ENCODE assay signal across 9 cellular contexts in genomic region chr3:197541756-197542539, GRCh38. TPM values are rescaled to one million over a fixed set of nuclear protein-coding genes. Genes with fewer than 3 reads are reported as not detected.
DNase-seq lines count a peak whose midpoint lies in the region; ATAC-seq and TF ChIP-seq lines count a peak whose summit lies in the region.
"Had no signal": no experiment of that assay in that cellular context is flagged by ENCODE, and none has a peak within 500 bp of the region (broad histone marks: within the 10 kb centered on the region; RNA-seq: fewer than 3 reads in every experiment).

No MANE protein-coding gene starts in this region.

- H2BK120ac ChIP-seq in mesenchymal stem cell (ENCODE audit: low read depth, low read length) = no peak overlapping the region

- WGBS in mesenchymal stem cell = 49% methylated on average over 13 of the region's 13 CpGs

- peaks cover 12% of the 10 kb centered on the region for H3K79me1 ChIP-seq in mesenchymal stem cell (replicated peaks; ENCODE audit: low read length, poor library complexity, severe bottlenecking)

- no peak overlapping the region for H3K4me2 ChIP-seq in mesenchymal stem cell (ENCODE audit: low read length, poor library complexity, severe bottlenecking)

- no peak overlapping the region for H3K23ac ChIP-seq in mesenchymal stem cell (ENCODE audit: low read length in 2 of 2)

- no peak overlapping the region for H3K4ac ChIP-seq in mesenchymal stem cell (ENCODE audit: low read depth in 1 of 2, low read length in 2 of 2)

- H3K4me1 ChIP-seq in mesenchymal stem cell (ENCODE audit: control insufficient read depth, insufficient read depth, low read depth, low read length) = peaks cover 8% of the 10 kb centered on the region

- H2AK5ac ChIP-seq in mesenchymal stem cell (ENCODE audit: low read length, severe bottlenecking) = no peak overlapping the region

- no peak overlapping the region for H2AFZ ChIP-seq in mesenchymal stem cell (ENCODE audit: low read depth, low read length)

- H3K18ac ChIP-seq in mesenchymal stem cell (ENCODE audit: low read depth in 1 of 2, low read length in 2 of 2) = no peak overlapping the region

- DNase-seq in AG10803 (ENCODE audit: low read depth) (peak; percentile 72), NCI-H2171 treated with DMSO at 0.1 percent for 48 hours (lab: John Stamatoyannopoulos, UW) (peak; percentile 69), epithelial cell of proximal tubule (ENCODE audit: low read depth) (no peak), mesenchymal stem cell (peak; percentile 75), NCI-H2227 (lab: John Stamatoyannopoulos, UW; ENCODE audit: unreplicated experiment) (no peak), NCI-H345 (lab: John Stamatoyannopoulos, UW) (no peak)

- H4K91ac ChIP-seq in mesenchymal stem cell (ENCODE audit: low read length) = no peak overlapping the region

- H3K9me3 ChIP-seq in mesenchymal stem cell (ENCODE audit: control insufficient read depth, low read length) = no peaks in the 10 kb centered on the region
- H3K9me3 ChIP-seq: thoracic aorta had no signal

- no peak overlapping the region for H3K27ac ChIP-seq in mesenchymal stem cell (ENCODE audit: low read length, poor library complexity, severe bottlenecking)
- H3K27ac ChIP-seq: thoracic aorta had no signal

- no peak overlapping the region for H2BK5ac ChIP-seq in mesenchymal stem cell (ENCODE audit: low read depth, low read length, poor library complexity, severe bottlenecking)

- ATAC-seq in HG03159 (IDR thresholded peaks at IDR 0.05; ENCODE audit: unreplicated experiment) = no peak
- ATAC-seq in HG03378 (IDR thresholded peaks at IDR 0.05; ENCODE audit: unreplicated experiment) = no peak

- H2BK15ac ChIP-seq in mesenchymal stem cell (ENCODE audit: low read depth, poor library complexity, severe bottlenecking) = no peak overlapping the region

- no peak overlapping the region for H3K14ac ChIP-seq in mesenchymal stem cell (ENCODE audit: low read length in 2 of 2)

- H3K9ac ChIP-seq in mesenchymal stem cell (ENCODE audit: low read length) = no peak overlapping the region

- H4K8ac ChIP-seq in mesenchymal stem cell (ENCODE audit: low read length) = no peak overlapping the region

- no peak for TF ChIP-seq CTCF in AG10803 (conservative IDR thresholded peaks at IDR 0.05; ENCODE audit: low read length)
- no peak for TF ChIP-seq CTCF in epithelial cell of proximal tubule (conservative IDR thresholded peaks at IDR 0.05; ENCODE audit: low read depth, low read length)

- peaks cover 0 to 8% of the 10 kb centered on the region in 2 experiments for H3K36me3 ChIP-seq in mesenchymal stem cell (ENCODE audit: control insufficient read depth in 1 of 2, insufficient read depth in 2 of 2, low read depth in 1 of 2, low read length in 2 of 2)
- H3K36me3 ChIP-seq: thoracic aorta had no signal

- no peaks in the 10 kb centered on the region for H3K27me3 ChIP-seq in mesenchymal stem cell (ENCODE audit: control insufficient read depth in 1 of 2, insufficient read depth in 1 of 2, low read length in 2 of 2)

- no peak overlapping the region for H2BK12ac ChIP-seq in mesenchymal stem cell (ENCODE audit: low read length in 2 of 2)

- H3K4me3 ChIP-seq in AG10803 (ENCODE audit: low read length) = no peak overlapping the region
- H3K4me3 ChIP-seq in epithelial cell of proximal tubule (ENCODE audit: low read depth, low read length) = peak overlapping the region; percentile 13
- no peak overlapping the region for H3K4me3 ChIP-seq in mesenchymal stem cell (ENCODE audit: insufficient read depth in 1 of 2, low read depth in 1 of 2, low read length in 2 of 2)
- H3K4me3 ChIP-seq: thoracic aorta had no signal

RNA-seq across cellular contexts. Expression of gene BDH1, which starts 13.8 kb away (rescaled TPM):
- total RNA-seq in epithelial cell of proximal tubule = 7.2 and 20.8 TPM in 2 replicates
- 2.1 TPM for polyA plus RNA-seq in mesenchymal stem cell (2013, experiment 1 of 2)
- 2.0 TPM for polyA plus RNA-seq in mesenchymal stem cell (2013, experiment 2 of 2)

Comparison
In these comparisons a context has a peak if more than half of its experiments do, and no peak if none do; other contexts are left out.
1. DNase-seq: peak in AG10803 (single experiment), NCI-H2171 treated with DMSO at 0.1 percent for 48 hours (single experiment) and mesenchymal stem cell (single experiment); none in epithelial cell of proximal tubule (single experiment), NCI-H2227 (single experiment) and NCI-H345 (single experiment).